Comparison of ENCODE assay signal across 8 cellular contexts in genomic region chr4:25376754-25377571, GRCh38. TPM values are rescaled to one million over a fixed set of nuclear protein-coding genes. Genes with fewer than 3 reads are reported as not detected.
DNase-seq lines count a peak whose midpoint lies in the region; ATAC-seq and TF ChIP-seq lines count a peak whose summit lies in the region.

TSS of gene ANAPC4 (plus strand) at chr4:25377263. CDS start at chr4:25377428, 165 bp downstream.

- ATAC-seq in GM18870 (IDR thresholded peaks at IDR 0.05; ENCODE audit: unreplicated experiment) (peak; percentile 55), HG03108 (IDR thresholded peaks at IDR 0.05; ENCODE audit: unreplicated experiment) (peak; percentile 97)

- intact Hi-C loops in breast epithelium (cut with DNase I; ENCODE audit: low total_unique reads) = no loop called here

- peaks cover 11% of the 10 kb centered on the region for H3K36me3 ChIP-seq in ACC112 (ENCODE audit: insufficient read depth, low read length)
- no peaks in the 10 kb centered on the region for H3K36me3 ChIP-seq in breast epithelium
- H3K36me3 ChIP-seq in iPS-20b (ENCODE audit: insufficient read depth, low read depth, low read length) = peaks cover 15% of the 10 kb centered on the region

- H3K9ac ChIP-seq in iPS-20b (ENCODE audit: low read depth, low read length) = peak within 1 kb of the TSS; percentile 88

- peak; percentile 79 for DNase-seq in NCI-H2196 treated with DMSO at 0.1 percent for 48 hours (lab: John Stamatoyannopoulos, UW; ENCODE audit: unreplicated experiment)
- peak; percentile 91 to 97 for DNase-seq in breast epithelium (ENCODE audit: low spot score in 2 of 2)

- H2AFZ ChIP-seq in ACC112 (ENCODE audit: low read length, unreplicated experiment) = peak within 1 kb of the TSS; percentile 80

- peaks cover 30% of the 10 kb centered on the region for H3K79me2 ChIP-seq in ACC112 (ENCODE audit: control insufficient read depth, insufficient read depth, low read length, unreplicated experiment)

- H3K27ac ChIP-seq in ACC112 (ENCODE audit: low read depth, low read length) (no peak within 1 kb of the TSS), VCaP (peak within 1 kb of the TSS; percentile 74), breast epithelium (peak within 1 kb of the TSS; percentile 74 to 88), iPS-20b (ENCODE audit: low read length) (no peak within 1 kb of the TSS), skin epidermis (peak within 1 kb of the TSS in 20 of 21 experiments; percentile 67 to 89 (median 84))

- TF ChIP-seq CTCF in VCaP (conservative IDR thresholded peaks at IDR 0.05) = no peak
- peak in 1 of 3 donors; percentile 10 for TF ChIP-seq CTCF in breast epithelium (IDR thresholded peaks at IDR 0.05)

- no peak for TF ChIP-seq POLR2A in breast epithelium (IDR thresholded peaks at IDR 0.05)

- H3K4me3 ChIP-seq in ACC112 (ENCODE audit: low read depth, low read length) (peak within 1 kb of the TSS; percentile 96), breast epithelium (peak within 1 kb of the TSS; percentile 86 to 93 (median 87)), iPS-20b (ENCODE audit: low read length) (peak within 1 kb of the TSS; percentile 81), skin epidermis (peak within 1 kb of the TSS; percentile 93 to 99 (median 96))

- H3K4me1 ChIP-seq in ACC112 (ENCODE audit: control insufficient read depth, insufficient read depth, low read length, unreplicated experiment) (peaks cover 14% of the 10 kb centered on the region), breast epithelium (peaks cover 0 to 11% of the 10 kb centered on the region in 2 donors), iPS-20b (ENCODE audit: insufficient read depth, low read length) (peaks cover 19% of the 10 kb centered on the region; the same call in 1 of the 2 replicates)

- H3K9me3 ChIP-seq in breast epithelium (no peaks in the 10 kb centered on the region), iPS-20b (ENCODE audit: insufficient read depth, low read depth, low read length) (no peaks in the 10 kb centered on the region)

- no peaks in the 10 kb centered on the region for H3K27me3 ChIP-seq in ACC112 (ENCODE audit: insufficient read depth, low read length)
- no peaks in the 10 kb centered on the region for H3K27me3 ChIP-seq in breast epithelium
- no peaks in the 10 kb centered on the region for H3K27me3 ChIP-seq in iPS-20b (ENCODE audit: insufficient read depth, low read length)

RNA-seq across cellular contexts. Expression of gene ANAPC4, which starts in this region (rescaled TPM):
- 10 to 100 TPM; 34.6 to 59.7 (median 36.1) TPM for total RNA-seq in breast epithelium

Comparison
In these comparisons a context has a peak if more than half of its experiments do, and no peak if none do; other contexts are left out.
1. H3K27ac ChIP-seq: peak in VCaP (single experiment), breast epithelium (2 of 2) and skin epidermis (20 of 21); none in ACC112 (single experiment) and iPS-20b (single experiment).
2. Peak in every context shown above with its lines, with median percentiles within 50 percentile points of each other: H3K4me3 ChIP-seq.